Comparison of ENCODE assay signal across 22 cellular contexts in genomic region chr4:139587452-139587851, GRCh38. TPM values are rescaled to one million over a fixed set of nuclear protein-coding genes. Genes with fewer than 3 reads are reported as not detected.
DNase-seq lines count a peak whose midpoint lies in the region; ATAC-seq and TF ChIP-seq lines count a peak whose summit lies in the region.
"Had no signal": no experiment of that assay in that cellular context is flagged by ENCODE, and none has a peak within 500 bp of the region (broad histone marks: within the 10 kb centered on the region; RNA-seq: fewer than 3 reads in every experiment).

No MANE protein-coding gene starts in this region.

- dilution Hi-C loops in IMR-90 (cut with HindIII; ENCODE audit: low sequenced_read_pairs, unreplicated experiment) = no loop called here

- TF ChIP-seq POLR2A in IMR-90 (IDR thresholded peaks at IDR 0.05; ENCODE audit: low read depth, low read length) (no peak), NB4 (IDR thresholded peaks at IDR 0.05; ENCODE audit: extremely low read depth, insufficient read length) (no peak), gastroesophageal sphincter (IDR thresholded peaks at IDR 0.05) (no peak), esophagus squamous epithelium (IDR thresholded peaks at IDR 0.05) (no peak)

- in situ Hi-C loops in IMR-90 (cut with MboI; ENCODE audit: low sequenced_read_pairs) = no loop called here

- H2AFZ ChIP-seq in IMR-90 (replicated peaks; ENCODE audit: low read length, poor library complexity) = no peak overlapping the region

- ATAC-seq in IMR-90 (ENCODE audit: low read depth) = no peak
- ATAC-seq in gastroesophageal sphincter = peak; percentile 10
- no peak for ATAC-seq in CD4-positive, alpha-beta T cell (ENCODE audit: poor library complexity)
- ATAC-seq: A549 had no signal

- H2BK20ac ChIP-seq in IMR-90 (ENCODE audit: low read depth, low read length) = no peak overlapping the region

- H3K4me1 Mint-ChIP-seq in CD4-positive, alpha-beta T cell (ENCODE audit: low read depth) = no peaks in the 10 kb centered on the region
- H3K4me1 Mint-ChIP-seq: B cell, CD14-positive monocyte had no signal

- H3K4me1 ChIP-seq in IMR-90 (ENCODE audit: control insufficient read depth, insufficient read depth, low read length) = no peaks in the 10 kb centered on the region
- H3K4me1 ChIP-seq in gastroesophageal sphincter = no peaks in the 10 kb centered on the region
- peaks cover 0 to 5% (median 0%) of the 10 kb centered on the region in 3 donors for H3K4me1 ChIP-seq in esophagus squamous epithelium

- no peak overlapping the region; the same call in 1 of the 2 replicates for H4K91ac ChIP-seq in IMR-90 (ENCODE audit: insufficient read depth, low read depth, low read length)

- no peaks in the 10 kb centered on the region for H3K36me3 ChIP-seq in IMR-90 (ENCODE audit: control insufficient read depth, insufficient read depth, low read length)
- H3K36me3 ChIP-seq in gastroesophageal sphincter = no peaks in the 10 kb centered on the region
- no peaks in the 10 kb centered on the region for H3K36me3 ChIP-seq in esophagus squamous epithelium

- no peak overlapping the region for H2BK15ac ChIP-seq in IMR-90 (ENCODE audit: low read depth, low read length)

- H3K4me3 Mint-ChIP-seq in CD4-positive, alpha-beta T cell = no peak overlapping the region
- H3K4me3 Mint-ChIP-seq: B cell, CD14-positive monocyte, HFFc6 had no signal

- no peak overlapping the region for H3K27ac ChIP-seq in IMR-90 (ENCODE audit: insufficient read depth, low read length)
- H3K27ac ChIP-seq in gastroesophageal sphincter = no peak overlapping the region
- H3K27ac ChIP-seq in CD4-positive, alpha-beta T cell (ENCODE audit: low read depth, low read length) = no peak overlapping the region
- no peak overlapping the region for H3K27ac ChIP-seq in esophagus squamous epithelium
- H3K27ac ChIP-seq: KMS-11, SK-N-MC had no signal

- no CpG with 5 or more reads among the region's 4 CpGs for WGBS in IMR-90 (ENCODE audit: extremely low coverage in 2 of 2, insufficient read length in 1 of 2), 2 experiments
- WGBS in gastroesophageal sphincter (ENCODE audit: low coverage in 1 of 2), 2 donors = 88 to 100% methylated on average over 2 of the region's 4 CpGs
- WGBS in esophagus squamous epithelium, 2 donors = 82 to 98% methylated on average over 3 to 4 of the region's 4 CpGs

- H3K4me2 ChIP-seq in IMR-90 (ENCODE audit: low read depth, low read length) = no peak overlapping the region
- H3K4me2 ChIP-seq: A549, KMS-11 had no signal

- CTCF ChIA-PET in IMR-90 (lab: Yijun Ruan, JAX) = interaction anchor here (1.1 kb wide), 1 partner anchor 70 kb away, joined by 3 read pairs; no protein-coding TSS in a partner anchor
- CTCF ChIA-PET in CD4-positive, alpha-beta T cell (lab: Charles Lee) = no interaction called here

- no peak overlapping the region for H3K18ac ChIP-seq in IMR-90 (ENCODE audit: low read depth, low read length)

- no peak overlapping the region for H3K9ac ChIP-seq in IMR-90 (ENCODE audit: low read depth, low read length)
- H3K9ac ChIP-seq: KMS-11 had no signal

- H3K36me3 Mint-ChIP-seq in CD4-positive, alpha-beta T cell (ENCODE audit: low read depth) = no peaks in the 10 kb centered on the region
- H3K36me3 Mint-ChIP-seq: CD14-positive monocyte had no signal

- H4K5ac ChIP-seq in IMR-90 (ENCODE audit: low read depth, low read length) = no peak overlapping the region

- no peak overlapping the region for H4K8ac ChIP-seq in IMR-90 (ENCODE audit: low read depth in 2 of 2, low read length in 2 of 2)

- no peak overlapping the region for H3K4ac ChIP-seq in IMR-90 (ENCODE audit: low read depth, low read length)

- TF ChIP-seq RAD21 in IMR-90 (IDR thresholded peaks at IDR 0.05; ENCODE audit: low read length) = no peak

- no peak overlapping the region for H2BK120ac ChIP-seq in IMR-90 (ENCODE audit: low read depth, low read length)

- no peak overlapping the region for H2BK5ac ChIP-seq in IMR-90 (ENCODE audit: low read depth, low read length, poor library complexity, severe bottlenecking)

- H3K27ac Mint-ChIP-seq in CD4-positive, alpha-beta T cell = no peak overlapping the region
- H3K27ac Mint-ChIP-seq: B cell, HFFc6 had no signal

- H3K9me3 Mint-ChIP-seq in CD4-positive, alpha-beta T cell = no peaks in the 10 kb centered on the region
- H3K9me3 Mint-ChIP-seq: HFFc6 had no signal

- H3K79me1 ChIP-seq in IMR-90 (ENCODE audit: low read depth in 1 of 2, low read length in 2 of 2) = no peaks in the 10 kb centered on the region

- no peak overlapping the region for H3K14ac ChIP-seq in IMR-90 (replicated peaks; ENCODE audit: low read depth, low read length)

- H3K56ac ChIP-seq in IMR-90 (ENCODE audit: extremely low read depth, insufficient read depth, low read length) = no peak overlapping the region

- TF ChIP-seq CTCF in IMR-90 (conservative IDR thresholded peaks at IDR 0.05; ENCODE audit: low read depth, low read length) (no peak), NB4 (IDR thresholded peaks at IDR 0.05; ENCODE audit: low read depth, low read length) (no peak), choroid plexus epithelial cell (conservative IDR thresholded peaks at IDR 0.05; ENCODE audit: low read depth, low read length) (no peak), gastroesophageal sphincter (IDR thresholded peaks at IDR 0.05) (no peak), esophagus squamous epithelium (IDR thresholded peaks at IDR 0.05) (no peak)
- TF ChIP-seq CTCF in CD4-positive, alpha-beta T cell (IDR thresholded peaks at IDR 0.05) = no peak

- intact Hi-C loops in IMR-90 (cut with micrococcal nuclease) = no loop called here
- intact Hi-C loops in CD4-positive, alpha-beta T cell (cut with DNase I, micrococcal nuclease) = no loop called here
- intact Hi-C loops in esophagus squamous epithelium (cut with DNase I) = no loop called here

- H3K23ac ChIP-seq in IMR-90 (ENCODE audit: low read depth, low read length) = no peak overlapping the region

- no peak for DNase-seq in IMR-90
- DNase-seq in NB4 (ENCODE audit: low read depth) = peak; percentile 23
- DNase-seq in choroid plexus epithelial cell (ENCODE audit: low read depth) = peak; percentile 57
- no peak for DNase-seq in CD4-positive, alpha-beta T cell
- DNase-seq in RKO (ENCODE audit: low spot score) = no peak
- DNase-seq in COLO829 (ENCODE audit: low spot score) = no peak
- DNase-seq in esophagus squamous epithelium (lab: John Stamatoyannopoulos, UW) = no peak
- DNase-seq: H7, HFFc6, NCI-H1105, NCI-H1694, NCI-H2081 treated with DMSO at 0.1 percent for 48 hours, NCI-H2171 treated with DMSO at 0.1 percent for 48 hours, NCI-H524 treated with DMSO at 0.1 percent for 48 hours, SHP77 treated with DMSO at 0.1 percent for 48 hours, SW 1271 had no signal

- peaks cover 5% of the 10 kb centered on the region for H3K9me1 ChIP-seq in IMR-90 (ENCODE audit: insufficient read depth, low read length)

- no peak for TF ChIP-seq EP300 in gastroesophageal sphincter (IDR thresholded peaks at IDR 0.05)

- POLR2A ChIA-PET in IMR-90 (lab: Charles Lee; ENCODE audit: unreplicated experiment) = no interaction called here
- POLR2A ChIA-PET in CD4-positive, alpha-beta T cell (lab: Charles Lee) = no interaction called here

- H3K4me3 ChIP-seq in IMR-90 (ENCODE audit: insufficient read depth, low read depth, low read length) (no peak overlapping the region), NB4 (ENCODE audit: low read depth, low read length) (no peak overlapping the region), choroid plexus epithelial cell (ENCODE audit: low read depth, low read length) (no peak overlapping the region), gastroesophageal sphincter (no peak overlapping the region), esophagus squamous epithelium (no peak overlapping the region)
- H3K4me3 ChIP-seq: A549, SK-N-MC had no signal

- peaks cover 7% of the 10 kb centered on the region for H3K27me3 Mint-ChIP-seq in CD4-positive, alpha-beta T cell

- H4K20me1 ChIP-seq in IMR-90 (ENCODE audit: insufficient read depth, low read length) = no peaks in the 10 kb centered on the region

- H2AK9ac ChIP-seq in IMR-90 (replicated peaks; ENCODE audit: low read depth, low read length, poor library complexity) = no peak overlapping the region

- BruUV-seq in IMR-90 (replicated peaks; lab: Mats Ljungman, UMichigan) = no TSS peak

- H3K27me3 ChIP-seq in IMR-90 (ENCODE audit: control insufficient read depth, insufficient read depth, low read length) = peaks cover 3% of the 10 kb centered on the region
- H3K27me3 ChIP-seq in gastroesophageal sphincter = no peaks in the 10 kb centered on the region
- H3K27me3 ChIP-seq in CD4-positive, alpha-beta T cell (ENCODE audit: control insufficient read depth, insufficient read depth, low read length) = no peaks in the 10 kb centered on the region
- H3K27me3 ChIP-seq in esophagus squamous epithelium = no peaks in the 10 kb centered on the region

- no peak overlapping the region for H2AK5ac ChIP-seq in IMR-90 (ENCODE audit: low read depth, low read length)

- H3K9me3 ChIP-seq in IMR-90 (ENCODE audit: control insufficient read depth, insufficient read depth, low read length) = no peaks in the 10 kb centered on the region
- H3K9me3 ChIP-seq in gastroesophageal sphincter = no peaks in the 10 kb centered on the region
- no peaks in the 10 kb centered on the region for H3K9me3 ChIP-seq in CD4-positive, alpha-beta T cell (ENCODE audit: control insufficient read depth, low read length)
- H3K9me3 ChIP-seq in esophagus squamous epithelium = no peaks in the 10 kb centered on the region
- H3K9me3 ChIP-seq: A549 had no signal

TF ChIP-seq in IMR-90, 13 proteins besides CTCF, POLR2A, EP300 and RAD21 (continues in another document):
- TF ChIP-seq CEBPB (IDR thresholded peaks at IDR 0.05; ENCODE audit: low read depth, low read length) = peak; percentile 94
- TF ChIP-seq CHD1 (IDR thresholded peaks at IDR 0.05; ENCODE audit: low read depth, low read length) = no peak
- TF ChIP-seq NFE2L2 (IDR thresholded peaks at IDR 0.05; ENCODE audit: low read depth, low read length) = no peak
- no peak for TF ChIP-seq USF2 (IDR thresholded peaks at IDR 0.05; ENCODE audit: low read depth, low read length)
- no peak for TF ChIP-seq MAZ (IDR thresholded peaks at IDR 0.05; ENCODE audit: borderline replicate concordance, low read depth, low read length)
- no peak for TF ChIP-seq MAFK (IDR thresholded peaks at IDR 0.05; ENCODE audit: low read depth, low read length)

RNA-seq across cellular contexts. Expression of gene SETD7, which starts 31.4 kb away (rescaled TPM):
- total RNA-seq in IMR-90 (2012; rRNA removed) (46.6 and 80.3 TPM in 2 replicates), gastroesophageal sphincter (10 to 100 TPM; 72.7 to 92.2 (median 88.3) TPM), esophagus squamous epithelium (10 to 100 TPM; 23.4 to 50.7 (median 39.6) TPM)
- 13.8 and 17.0 TPM in 2 replicates for polyA plus RNA-seq in IMR-90 (2012; rRNA removed)
- 5.0 and 5.2 TPM in 2 replicates for polyA plus RNA-seq in IMR-90 (2012; cell fraction: cytosol; rRNA removed)
- 2.4 and 9.0 TPM in 2 replicates for polyA plus RNA-seq in IMR-90 (2012; cell fraction: nucleus; rRNA removed; ENCODE audit: low replicate concordance)
- total RNA-seq in CD4-positive, alpha-beta T cell = 10 to 100 TPM; 23.1 to 23.5 TPM

Comparison
In these comparisons a context has a peak if more than half of its experiments do, and no peak if none do; other contexts are left out.
1. DNase-seq: peak in NB4 (single experiment) and choroid plexus epithelial cell (single experiment); none in IMR-90 (single experiment), CD4-positive, alpha-beta T cell (0 of 10), RKO (single experiment), COLO829 (single experiment) and esophagus squamous epithelium (single experiment).